Comparison of ENCODE assay signal across 27 cellular contexts in genomic region chrX:118448273-118448783, GRCh38. TPM values are rescaled to one million over a fixed set of nuclear protein-coding genes. Genes with fewer than 3 reads are reported as not detected.
A peak's percentile ranks its signal among the peaks of the same experiment; 100 is the strongest.
DNase-seq lines count a peak whose midpoint lies in the region; ATAC-seq and TF ChIP-seq lines count a peak whose summit lies in the region.
"Had no signal": no experiment of that assay in that cellular context is flagged by ENCODE, and none has a peak within 500 bp of the region (broad histone marks: within the 10 kb centered on the region; RNA-seq: fewer than 3 reads in every experiment).

No MANE protein-coding gene starts in this region.

- H3K9me3 ChIP-seq in T-helper 17 cell (ENCODE audit: control insufficient read depth, low read length, poor library complexity, severe bottlenecking) = no peaks in the 10 kb centered on the region
- H3K9me3 ChIP-seq in ascending aorta = no peaks in the 10 kb centered on the region
- H3K9me3 ChIP-seq: breast epithelium, ovary had no signal

- H3K4me3 ChIP-seq in ascending aorta (no peak overlapping the region), coronary artery (no peak overlapping the region)
- H3K4me3 ChIP-seq: breast epithelium, ovary, SK-N-MC, skin epidermis had no signal

- ATAC-seq in T-helper 17 cell (no peak), GM19455 (IDR thresholded peaks at IDR 0.05; ENCODE audit: unreplicated experiment) (no peak)
- ATAC-seq: activated CD8-positive, alpha-beta T cell treated with anti-CD3 and anti-CD28 coated beads for 36 hours; HCT116; left colon; PC-3; stimulated activated memory B cell treated with anti-CD40 and anti-IgM and Interleukin-4, amounts not matched to agents 10 μg/mL and 1 μg/mL and 100 μg/mL, for 72 hours had no signal

- H3K9me3 Mint-ChIP-seq in activated CD4-positive, alpha-beta T cell treated with anti-CD3 and anti-CD28 coated beads, Interleukin-2, amount 10 ng/mL, durations not matched to agents 7 days and 5 days = no peaks in the 10 kb centered on the region
- H3K9me3 Mint-ChIP-seq: activated CD8-positive, alpha-beta T cell treated with anti-CD3 and anti-CD28 coated beads for 36 hours; activated naive CD4-positive, alpha-beta T cell treated with anti-CD3 and anti-CD28 coated beads for 36 hours; CD4-positive, alpha-beta memory T cell; immature natural killer cell; stimulated activated memory B cell treated with anti-CD40 and anti-IgM and Interleukin-4, amounts not matched to agents 10 μg/mL and 1 μg/mL and 100 μg/mL, for 72 hours; type B pancreatic cell had no signal

- H3K4me1 Mint-ChIP-seq in activated CD4-positive, alpha-beta T cell treated with anti-CD3 and anti-CD28 coated beads, Interleukin-2, amount 10 ng/mL, durations not matched to agents 7 days and 5 days = no peaks in the 10 kb centered on the region
- no peaks in the 10 kb centered on the region for H3K4me1 Mint-ChIP-seq in T-helper 17 cell
- H3K4me1 Mint-ChIP-seq: CD4-positive, alpha-beta memory T cell; immature natural killer cell; stimulated activated memory B cell treated with anti-CD40 and anti-IgM and Interleukin-4, amounts not matched to agents 10 μg/mL and 1 μg/mL and 100 μg/mL, for 72 hours had no signal

- CTCF ChIA-PET in activated CD4-positive, alpha-beta T cell treated with anti-CD3 and anti-CD28 coated beads, Interleukin-2, amount 10 ng/mL, durations not matched to agents 7 days and 5 days (lab: Charles Lee) = no interaction called here
- CTCF ChIA-PET in GM10248 (lab: Yijun Ruan, JAX) = interaction anchor here (1.4 kb wide), 1 partner anchor 9 kb away, joined by 4 read pairs; no protein-coding TSS in a partner anchor

- no peaks in the 10 kb centered on the region for H3K27me3 Mint-ChIP-seq in activated CD4-positive, alpha-beta T cell treated with anti-CD3 and anti-CD28 coated beads, Interleukin-2, amount 10 ng/mL, durations not matched to agents 7 days and 5 days
- H3K27me3 Mint-ChIP-seq in T-helper 17 cell = no peaks in the 10 kb centered on the region
- H3K27me3 Mint-ChIP-seq: activated CD8-positive, alpha-beta T cell treated with anti-CD3 and anti-CD28 coated beads for 36 hours; CD4-positive, alpha-beta memory T cell; stimulated activated memory B cell treated with anti-CD40 and anti-IgM and Interleukin-4, amounts not matched to agents 10 μg/mL and 1 μg/mL and 100 μg/mL, for 72 hours; type B pancreatic cell had no signal

- H3K27ac ChIP-seq in ascending aorta (no peak overlapping the region), coronary artery (no peak overlapping the region)
- H3K27ac ChIP-seq: breast epithelium, ovary, SK-N-MC, skin epidermis had no signal

- intact Hi-C loops in ascending aorta (cut with DNase I) = no loop called here

- POLR2A ChIA-PET in activated CD4-positive, alpha-beta T cell treated with anti-CD3 and anti-CD28 coated beads, Interleukin-2, amount 10 ng/mL, durations not matched to agents 7 days and 5 days (lab: Charles Lee) = no interaction called here
- POLR2A ChIA-PET in GM10248 (lab: Yijun Ruan, JAX) = no interaction called here

- TF ChIP-seq CTCF in ascending aorta (IDR thresholded peaks at IDR 0.05) (no peak), GM10248 (IDR thresholded peaks at IDR 0.05; ENCODE audit: control extremely low read depth, extremely low read depth, low read depth, missing control alignments) (no peak), coronary artery (IDR thresholded peaks at IDR 0.05) (no peak)

- H3K4me3 Mint-ChIP-seq in activated CD4-positive, alpha-beta T cell treated with anti-CD3 and anti-CD28 coated beads, Interleukin-2, amount 10 ng/mL, durations not matched to agents 7 days and 5 days = no peak overlapping the region
- no peak overlapping the region for H3K4me3 Mint-ChIP-seq in T-helper 17 cell
- H3K4me3 Mint-ChIP-seq: activated CD8-positive, alpha-beta T cell treated with anti-CD3 and anti-CD28 coated beads for 36 hours; activated naive CD4-positive, alpha-beta T cell treated with anti-CD3 and anti-CD28 coated beads for 36 hours; CD4-positive, alpha-beta memory T cell; immature natural killer cell; stimulated activated memory B cell treated with anti-CD40 and anti-IgM and Interleukin-4, amounts not matched to agents 10 μg/mL and 1 μg/mL and 100 μg/mL, for 72 hours; type B pancreatic cell had no signal

- H3K27me3 ChIP-seq in ascending aorta = no peaks in the 10 kb centered on the region
- H3K27me3 ChIP-seq: ovary had no signal

- H3K36me3 Mint-ChIP-seq in activated CD4-positive, alpha-beta T cell treated with anti-CD3 and anti-CD28 coated beads, Interleukin-2, amount 10 ng/mL, durations not matched to agents 7 days and 5 days (ENCODE audit: low read depth) = peaks cover 12% of the 10 kb centered on the region
- no peaks in the 10 kb centered on the region for H3K36me3 Mint-ChIP-seq in T-helper 17 cell (ENCODE audit: low read depth)

- H3K27ac Mint-ChIP-seq in activated CD4-positive, alpha-beta T cell treated with anti-CD3 and anti-CD28 coated beads, Interleukin-2, amount 10 ng/mL, durations not matched to agents 7 days and 5 days = peak overlapping the region; percentile 27
- H3K27ac Mint-ChIP-seq in T-helper 17 cell = peak overlapping the region; percentile 39
- H3K27ac Mint-ChIP-seq: activated CD8-positive, alpha-beta T cell treated with anti-CD3 and anti-CD28 coated beads for 36 hours; activated naive CD4-positive, alpha-beta T cell treated with anti-CD3 and anti-CD28 coated beads for 36 hours; stimulated activated memory B cell treated with anti-CD40 and anti-IgM and Interleukin-4, amounts not matched to agents 10 μg/mL and 1 μg/mL and 100 μg/mL, for 72 hours; type B pancreatic cell had no signal

- no peaks in the 10 kb centered on the region for H3K4me1 ChIP-seq in ascending aorta
- H3K4me1 ChIP-seq: breast epithelium had no signal

- no peak for DNase-seq in activated CD4-positive, alpha-beta T cell treated with anti-CD3 and anti-CD28 coated beads, Interleukin-2, amount 10 ng/mL, durations not matched to agents 7 days and 5 days
- DNase-seq in activated CD4-positive, alpha-beta T cell treated with anti-CD3 and anti-CD28 coated beads, Interleukin-2, amount 50 U/mL, for 1 hour = no peak
- no peak for DNase-seq in T-helper 17 cell
- peak; percentile 48 for DNase-seq in fibroblast of peridontal ligament (ENCODE audit: extremely low read depth)
- DNase-seq in ascending aorta (ENCODE audit: low spot score in 2 of 2) = no peak
- DNase-seq in GM10248 (ENCODE audit: extremely low spot score) = no peak
- DNase-seq in coronary artery (ENCODE audit: low spot score) = no peak
- DNase-seq: 8988T; activated CD4-positive, alpha-beta T cell treated with anti-CD3 and anti-CD28 coated beads for 1 hour; activated CD8-positive, alpha-beta T cell treated with anti-CD3 and anti-CD28 coated beads for 36 hours; activated naive CD4-positive, alpha-beta T cell treated with anti-CD3 and anti-CD28 coated beads for 36 hours; CD4-positive, alpha-beta memory T cell; immature natural killer cell; left colon; NCI-H1092 treated with DMSO at 0.1 percent for 48 hours; NCI-H2029 treated with DMSO at 0.1 percent for 48 hours; NCI-H524 treated with DMSO at 0.1 percent for 48 hours; NK-92 treated with Interleukin-12 subunit alpha and Interleukin-12 subunit beta, amount 100 ng/mL, for 24 hours; ovary; PC-3 had no signal

- H3K36me3 ChIP-seq in ascending aorta = peaks cover 4 to 14% of the 10 kb centered on the region in 2 donors
- H3K36me3 ChIP-seq: breast epithelium, ovary had no signal

RNA-seq across cellular contexts. Expression of gene DOCK11, which starts 47.3 kb away (rescaled TPM):
- total RNA-seq in activated CD4-positive, alpha-beta T cell treated with anti-CD3 and anti-CD28 coated beads, Interleukin-2, amount 10 ng/mL, durations not matched to agents 7 days and 5 days = 10 to 100 TPM; 76.6 to 77.8 TPM
- total RNA-seq in T-helper 17 cell (10 to 100 TPM; 86.3 to 92.6 TPM), ascending aorta (23.0 TPM)
